In the genomic region with DNA sequence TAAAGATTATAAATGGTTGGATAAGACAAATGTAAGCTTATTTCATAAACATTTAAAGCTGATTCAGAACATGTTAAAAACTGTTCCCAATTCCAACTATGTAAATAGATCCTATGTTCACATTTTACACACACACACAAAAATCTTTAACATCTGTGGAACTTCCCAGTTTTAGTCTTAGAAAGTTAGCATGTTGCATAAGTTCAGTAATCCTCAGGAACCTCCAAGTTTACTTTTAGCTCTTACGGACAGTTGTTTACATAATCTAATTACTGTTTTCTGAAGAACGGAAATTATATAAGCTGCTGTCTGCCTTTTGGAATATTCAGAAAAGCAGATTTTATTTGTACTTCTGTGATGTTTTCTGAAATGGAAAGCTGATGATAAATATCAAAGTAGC, we compare ENCODE assay signal across 20 cellular contexts.
"Had no signal": no experiment of that assay in that cellular context is flagged by ENCODE, and none has a peak within 500 bp of the region (broad histone marks: within the 10 kb centered on the region; RNA-seq: fewer than 3 reads in every experiment).

No MANE protein-coding gene starts in this region.

- H3K79me2 ChIP-seq: parathyroid adenoma had no signal

- H3K27ac ChIP-seq: epithelial cell of prostate, left lung, neural progenitor cell, parathyroid adenoma, stomach, vagina had no signal

- H3K9ac ChIP-seq: neural progenitor cell, parathyroid adenoma had no signal

- DNase-seq: cortex of kidney; foreskin melanocyte; left cardiac atrium; left lung; mesendoderm; midbrain; naive thymus-derived CD4-positive, alpha-beta T cell; stimulated activated CD4-positive, alpha-beta T cell treated with anti-CD3 and anti-CD28 coated beads, Interleukin-2, amount 100 ng/mL, for 24 hours; stimulated activated CD4-positive, alpha-beta T cell treated with anti-CD3 and anti-CD28 coated beads, Interleukin-4, amount 100 ng/mL, for 24 hours; stimulated activated naive CD4-positive, alpha-beta T cell treated with Interleukin-2 at 50 U/mL for 16 hours; stomach; thyroid gland had no signal

- H3K4me3 ChIP-seq: left lung, neural progenitor cell, stomach, thyroid gland, vagina had no signal

- H2AFZ ChIP-seq: neural progenitor cell, parathyroid adenoma had no signal

- H3K27me3 ChIP-seq: left lung, neural progenitor cell, stomach, thyroid gland, vagina had no signal

- H3K9me3 ChIP-seq: left lung, stomach, thyroid gland, vagina had no signal

- H3K4me1 ChIP-seq: parathyroid adenoma had no signal

- H3K4me2 ChIP-seq: neural progenitor cell had no signal

- H3K9me3 Mint-ChIP-seq: naive thymus-derived CD4-positive, alpha-beta T cell; neural progenitor cell; stimulated activated effector memory CD8-positive, alpha-beta T cell treated with anti-CD3 and anti-CD28 coated beads, Interleukin-12 subunit alpha, Interleukin-12 subunit beta, amount 100 ng/mL, for 72 hours had no signal

- H3K27ac Mint-ChIP-seq: naive thymus-derived CD4-positive, alpha-beta T cell; neural progenitor cell; progenitor cell of endocrine pancreas; stimulated activated effector memory CD8-positive, alpha-beta T cell treated with anti-CD3 and anti-CD28 coated beads, Interleukin-12 subunit alpha, Interleukin-12 subunit beta, amount 100 ng/mL, for 72 hours had no signal

- ATAC-seq: esophagus mucosa; left cardiac atrium; left lung; naive thymus-derived CD4-positive, alpha-beta T cell; sciatic nerve; stimulated activated effector memory CD8-positive, alpha-beta T cell treated with anti-CD3 and anti-CD28 coated beads, Interleukin-12 subunit alpha, Interleukin-12 subunit beta, amount 100 ng/mL, for 72 hours had no signal
